Comparison of ENCODE assay signal across 19 cellular contexts in the genomic region with DNA sequence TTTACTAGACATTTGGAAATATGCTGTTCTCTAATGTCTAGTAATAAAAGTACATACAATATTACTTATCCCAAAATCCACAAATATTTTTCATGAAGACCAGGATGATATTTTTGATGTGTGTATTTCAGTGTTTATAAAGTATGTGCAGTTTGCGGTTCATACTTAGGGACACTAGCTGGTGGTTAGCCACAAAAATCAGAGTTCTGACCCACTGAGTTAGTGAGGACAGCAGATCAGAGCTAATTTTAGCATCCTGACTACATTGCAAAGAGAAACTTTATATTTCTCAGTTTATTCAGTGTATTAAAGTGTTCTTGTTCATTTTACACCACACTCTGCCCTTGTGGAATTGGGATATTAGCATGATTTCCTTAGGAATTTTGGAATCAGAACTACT.
DNase-seq lines count a peak whose midpoint lies in the region; ATAC-seq, FAIRE-seq and TF ChIP-seq lines count a peak whose summit lies in the region.
"Had no signal": no experiment of that assay in that cellular context is flagged by ENCODE, and none has a peak within 500 bp of the region (broad histone marks: within the 10 kb centered on the region; RNA-seq: fewer than 3 reads in every experiment).

No MANE protein-coding gene starts in this region.

- H4K20me1 ChIP-seq in KMS-11 (ENCODE audit: insufficient read depth) (no peaks in the 10 kb centered on the region), astrocyte (ENCODE audit: insufficient read depth, low read length) (no peaks in the 10 kb centered on the region)

- H3K9ac ChIP-seq in KMS-11 (peak overlapping the region; percentile 10; the same call in 1 of the 2 replicates), astrocyte (ENCODE audit: low read length) (no peak overlapping the region)

- CTCF ChIA-PET in CD4-positive, alpha-beta memory T cell (lab: Charles Lee; ENCODE audit: partially characterized antibody) = no interaction called here

- H3K27ac ChIP-seq in KMS-11 = peak overlapping the region; percentile 25; the same call in 1 of the 2 replicates
- H3K27ac ChIP-seq in astrocyte (ENCODE audit: low read depth, low read length) = no peak overlapping the region
- H3K27ac ChIP-seq in CD4-positive, alpha-beta memory T cell (ENCODE audit: low read depth, low read length) = no peak overlapping the region
- H3K27ac ChIP-seq: C4-2B had no signal

- H3K27me3 Mint-ChIP-seq in astrocyte (ENCODE audit: low read depth, unreplicated experiment) (peaks cover 2% of the 10 kb centered on the region), neural crest cell (ENCODE audit: low read depth) (peaks cover 3% of the 10 kb centered on the region)
- no peaks in the 10 kb centered on the region for H3K27me3 Mint-ChIP-seq in CD4-positive, alpha-beta memory T cell
- H3K27me3 Mint-ChIP-seq: CD8-positive, alpha-beta memory T cell had no signal

- H3K4me1 ChIP-seq in KMS-11 (ENCODE audit: low read depth, poor library complexity, severe bottlenecking) = peaks cover 34% of the 10 kb centered on the region
- no peaks in the 10 kb centered on the region for H3K4me1 ChIP-seq in astrocyte (ENCODE audit: insufficient read depth, low read length)
- no peaks in the 10 kb centered on the region for H3K4me1 ChIP-seq in CD4-positive, alpha-beta memory T cell (ENCODE audit: insufficient read depth, low read length)

- TF ChIP-seq CTCF in KMS-11 (conservative IDR thresholded peaks at IDR 0.05; ENCODE audit: low read depth, low read length) (no peak), astrocyte (IDR thresholded peaks at IDR 0.05; ENCODE audit: insufficient read depth, low read depth, low read length) (no peak), neural crest cell (conservative IDR thresholded peaks at IDR 0.05) (no peak)

- no peaks in the 10 kb centered on the region for H3K9me3 ChIP-seq in astrocyte (ENCODE audit: insufficient read depth, low read depth, low read length)
- no peaks in the 10 kb centered on the region for H3K9me3 ChIP-seq in CD4-positive, alpha-beta memory T cell (ENCODE audit: control insufficient read depth in 1 of 2, low read length in 2 of 2)

- no peak overlapping the region for H3K4me3 ChIP-seq in KMS-11 (IDR thresholded peaks at IDR 0.05; ENCODE audit: insufficient read depth, low read depth, low read length)
- H3K4me3 ChIP-seq in astrocyte (ENCODE audit: insufficient read depth, low read depth, low read length) = no peak overlapping the region
- no peak overlapping the region for H3K4me3 ChIP-seq in CD4-positive, alpha-beta memory T cell (ENCODE audit: low read length in 2 of 2)
- H3K4me3 ChIP-seq: GM12878, GM23338 had no signal

- H2AFZ ChIP-seq in KMS-11 (ENCODE audit: low read depth) = peak overlapping the region; percentile 59; the same call in 1 of the 2 replicates
- no peak overlapping the region for H2AFZ ChIP-seq in astrocyte (ENCODE audit: low read depth, low read length)
- H2AFZ ChIP-seq: GM23338 had no signal

- no peaks in the 10 kb centered on the region for H3K36me3 Mint-ChIP-seq in astrocyte (ENCODE audit: low read depth, unreplicated experiment)
- H3K36me3 Mint-ChIP-seq in neural crest cell (ENCODE audit: low read depth) = no peaks in the 10 kb centered on the region
- no peaks in the 10 kb centered on the region for H3K36me3 Mint-ChIP-seq in CD4-positive, alpha-beta memory T cell
- H3K36me3 Mint-ChIP-seq: CD4-positive, CD25-positive, alpha-beta regulatory T cell; CD8-positive, alpha-beta memory T cell had no signal

- DNase-seq in astrocyte (ENCODE audit: low read depth) = no peak
- DNase-seq in neural crest cell (ENCODE audit: low read depth, low spot score) = no peak
- no peak for DNase-seq in NCI-H2081 treated with DMSO at 0.1 percent for 48 hours (lab: John Stamatoyannopoulos, UW)
- DNase-seq in CD4-positive, alpha-beta memory T cell = no peak
- DNase-seq: CD4-positive, CD25-positive, alpha-beta regulatory T cell; CD8-positive, alpha-beta memory T cell; DMS 273 treated with DMSO at 0.1 percent for 48 hours; DMS79; EL; GDM1; H9 had no signal

- H3K4me2 ChIP-seq in KMS-11 (peak overlapping the region; percentile 77), astrocyte (ENCODE audit: low read length) (no peak overlapping the region)
- H3K4me2 ChIP-seq: GM23338 had no signal

- H3K4me1 Mint-ChIP-seq in astrocyte (ENCODE audit: low read depth, unreplicated experiment) (peaks cover 5% of the 10 kb centered on the region), neural crest cell (no peaks in the 10 kb centered on the region)
- H3K4me1 Mint-ChIP-seq in CD4-positive, alpha-beta memory T cell = no peaks in the 10 kb centered on the region
- H3K4me1 Mint-ChIP-seq: CD4-positive, CD25-positive, alpha-beta regulatory T cell; CD8-positive, alpha-beta memory T cell; GM23338 had no signal

- H3K9me3 Mint-ChIP-seq in astrocyte (ENCODE audit: unreplicated experiment) = no peaks in the 10 kb centered on the region
- no peaks in the 10 kb centered on the region for H3K9me3 Mint-ChIP-seq in neural crest cell
- peaks cover 0 to 13% (median 3%) of the 10 kb centered on the region in 8 donors for H3K9me3 Mint-ChIP-seq in CD4-positive, alpha-beta memory T cell
- H3K9me3 Mint-ChIP-seq: GM23338, H9 had no signal

- H3K79me2 ChIP-seq in KMS-11 (ENCODE audit: insufficient read depth, low read depth) (no peaks in the 10 kb centered on the region), astrocyte (ENCODE audit: insufficient read depth, low read length) (no peaks in the 10 kb centered on the region)

- no peaks in the 10 kb centered on the region for H3K27me3 ChIP-seq in KMS-11 (ENCODE audit: insufficient read depth, low read depth)
- H3K27me3 ChIP-seq in astrocyte (ENCODE audit: insufficient read depth, low read length) = no peaks in the 10 kb centered on the region
- no peaks in the 10 kb centered on the region for H3K27me3 ChIP-seq in CD4-positive, alpha-beta memory T cell (ENCODE audit: insufficient read depth, low read length)

- H3K27ac Mint-ChIP-seq in astrocyte (ENCODE audit: unreplicated experiment) = peak overlapping the region; percentile 67
- peak overlapping the region; percentile 94 for H3K27ac Mint-ChIP-seq in neural crest cell (ENCODE audit: unreplicated experiment)
- H3K27ac Mint-ChIP-seq in CD4-positive, alpha-beta memory T cell = no peak overlapping the region
- H3K27ac Mint-ChIP-seq: CD4-positive, CD25-positive, alpha-beta regulatory T cell; CD8-positive, alpha-beta memory T cell; GM23338; H9 had no signal

- POLR2A ChIA-PET in CD4-positive, alpha-beta memory T cell (lab: Charles Lee; ENCODE audit: partially characterized antibody) = no interaction called here

- no peak for FAIRE-seq in astrocyte (lab: Jason Lieb, UNC)
- FAIRE-seq: D721Med, GM12878, GM19239 had no signal

- H3K36me3 ChIP-seq in KMS-11 (ENCODE audit: insufficient read depth) (no peaks in the 10 kb centered on the region), astrocyte (ENCODE audit: insufficient read depth, low read length) (no peaks in the 10 kb centered on the region)
- H3K36me3 ChIP-seq in CD4-positive, alpha-beta memory T cell (ENCODE audit: insufficient read depth, low read length) = no peaks in the 10 kb centered on the region

- no peak overlapping the region for H3K4me3 Mint-ChIP-seq in astrocyte (ENCODE audit: unreplicated experiment)
- no peak overlapping the region for H3K4me3 Mint-ChIP-seq in neural crest cell
- H3K4me3 Mint-ChIP-seq in CD4-positive, alpha-beta memory T cell = no peak overlapping the region
- H3K4me3 Mint-ChIP-seq: CD4-positive, CD25-positive, alpha-beta regulatory T cell; CD8-positive, alpha-beta memory T cell; GM23338; H9 had no signal

- ATAC-seq in GM21825 (IDR thresholded peaks at IDR 0.05; ENCODE audit: unreplicated experiment) = no peak
- ATAC-seq: GM12878, GM23338, HCT116 had no signal

- intact Hi-C loops in CD4-positive, alpha-beta memory T cell (cut with micrococcal nuclease) = no loop called here

Comparison
In these comparisons a context has a peak if more than half of its experiments do, and no peak if none do; other contexts are left out.
1. H3K27ac Mint-ChIP-seq: peak in astrocyte (single experiment) and neural crest cell (single experiment); none in CD4-positive, alpha-beta memory T cell (0 of 7).